15 cellular contexts compared by ENCODE assay signal in the genomic region with DNA sequence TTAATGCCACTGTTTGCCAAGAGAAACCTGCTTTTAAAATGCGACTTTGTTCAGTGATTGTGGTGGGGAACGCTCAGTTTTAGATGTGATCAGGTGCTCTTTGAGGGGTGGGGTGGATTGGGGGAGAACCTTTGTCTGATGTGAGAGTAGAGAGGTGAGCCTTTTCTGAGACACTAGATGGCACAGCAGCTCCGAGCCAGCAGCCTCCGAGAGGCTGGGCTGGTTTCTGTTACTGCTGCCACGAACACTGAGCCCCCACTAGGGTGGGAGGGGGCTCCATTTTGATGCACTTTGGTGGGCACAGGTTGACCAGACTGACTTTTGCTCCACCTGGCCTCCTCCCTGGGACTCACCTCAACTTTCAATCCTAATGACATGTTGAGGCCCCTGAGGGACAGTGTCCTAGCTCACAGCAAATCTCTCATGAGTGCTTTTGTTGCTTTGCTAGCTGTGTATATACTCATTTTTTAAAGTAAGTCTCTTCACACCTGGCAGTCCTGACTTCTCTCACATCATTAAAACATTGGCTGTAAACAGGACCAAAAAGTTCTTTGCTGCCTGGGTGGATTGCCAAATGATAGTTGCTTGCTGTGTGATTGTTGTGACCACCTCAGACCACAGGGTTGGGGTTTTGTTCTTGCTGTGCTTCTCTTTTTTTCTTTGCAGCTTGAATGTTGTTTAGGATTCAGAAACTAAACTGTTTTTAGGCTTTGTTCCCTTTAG.
DNase-seq lines count a peak whose midpoint lies in the region; ATAC-seq and TF ChIP-seq lines count a peak whose summit lies in the region.
"Had no signal": no experiment of that assay in that cellular context is flagged by ENCODE, and none has a peak within 500 bp of the region (broad histone marks: within the 10 kb centered on the region; RNA-seq: fewer than 3 reads in every experiment).

No MANE protein-coding gene starts in this region.

- no peak overlapping the region for H3K27ac ChIP-seq in OCI-LY1 (ENCODE audit: low read depth, low read length, poor library complexity, severe bottlenecking)
- no peak overlapping the region for H3K27ac ChIP-seq in esophagus muscularis mucosa (replicated peaks in 1 of 4)
- H3K27ac ChIP-seq in psoas muscle, result no peak overlapping the region
- H3K27ac ChIP-seq: upper lobe of left lung had no signal

- no peaks in the 10 kb centered on the region for H3K79me2 ChIP-seq in OCI-LY1 (ENCODE audit: insufficient read depth, low read length)

- ATAC-seq in psoas muscle (peak; percentile 79 to 95 (median 88)), HG02610 (IDR thresholded peaks at IDR 0.05; ENCODE audit: unreplicated experiment) (no peak), GM21717 (IDR thresholded peaks at IDR 0.05; ENCODE audit: unreplicated experiment) (no peak)
- no peak for ATAC-seq in activated CD4-positive, CD25-positive, alpha-beta regulatory T cell treated with anti-CD3 and anti-CD28 coated beads, Interleukin-2, amount 50 U/mL, for 24 hours

- TF ChIP-seq POLR2A in esophagus muscularis mucosa (IDR thresholded peaks at IDR 0.05; ENCODE audit: low read depth), result no peak

- no peak for TF ChIP-seq EP300 in esophagus muscularis mucosa (IDR thresholded peaks at IDR 0.05)

- no peak overlapping the region for H3K4me2 ChIP-seq in OCI-LY1 (ENCODE audit: low read length)

- H3K4me3 ChIP-seq in OCI-LY1 (ENCODE audit: low read depth, low read length, poor library complexity, severe bottlenecking), result no peak overlapping the region
- H3K4me3 ChIP-seq in esophagus muscularis mucosa, result no peak overlapping the region
- H3K4me3 ChIP-seq in psoas muscle, result no peak overlapping the region
- H3K4me3 ChIP-seq: MG63, upper lobe of left lung had no signal

- no peak overlapping the region for H2AFZ ChIP-seq in OCI-LY1 (ENCODE audit: low read length)

- no peaks in the 10 kb centered on the region for H3K9me2 ChIP-seq in OCI-LY1 (ENCODE audit: low read depth, low read length)

- 0 out of 2 replicates have a peak, but pooled peaks have one; percentile 6 for TF ChIP-seq CTCF in OCI-LY1 (IDR thresholded peaks at IDR 0.05; ENCODE audit: low read length)
- peak in 2 of 3 experiments; percentile 22 to 32 for TF ChIP-seq CTCF in esophagus muscularis mucosa (IDR thresholded peaks at IDR 0.05)
- peak; percentile 53 for TF ChIP-seq CTCF in psoas muscle (IDR thresholded peaks at IDR 0.05)

- WGBS in esophagus muscularis mucosa, result 67% methylated on average over 5 of the region's 5 CpGs
- WGBS in psoas muscle, 3 donors, result 48 to 55% (median 51%) methylated on average over 5 of the region's 5 CpGs

- H3K36me3 ChIP-seq in OCI-LY1 (ENCODE audit: insufficient read depth, low read length) (no peaks in the 10 kb centered on the region), esophagus muscularis mucosa (peaks cover 0 to 6% (median 0%) of the 10 kb centered on the region in 4 donors), psoas muscle (ENCODE audit: insufficient read depth in 1 of 2, low read depth in 1 of 2) (no peaks in the 10 kb centered on the region)
- H3K36me3 ChIP-seq: MG63 had no signal

- no peak overlapping the region for H3K9ac ChIP-seq in OCI-LY1 (ENCODE audit: low read length)

- H4K20me1 ChIP-seq in OCI-LY1 (ENCODE audit: insufficient read depth, low read length), result no peaks in the 10 kb centered on the region

- no peaks in the 10 kb centered on the region for H3F3A ChIP-seq in OCI-LY1 (ENCODE audit: insufficient read depth, low read length)

- H3K27me3 ChIP-seq in OCI-LY1 (ENCODE audit: insufficient read depth, low read length) (no peaks in the 10 kb centered on the region; the same call in 1 of the 2 replicates), esophagus muscularis mucosa (no peaks in the 10 kb centered on the region), psoas muscle (ENCODE audit: insufficient read depth in 3 of 3, low read length in 2 of 3) (no peaks in the 10 kb centered on the region)
- H3K27me3 ChIP-seq: upper lobe of left lung had no signal

- DNase-seq in DMS79 treated with DMSO at 0.1 percent for 48 hours (lab: John Stamatoyannopoulos, UW) (peak; percentile 26), DMS79 (lab: John Stamatoyannopoulos, UW) (no peak), esophagus muscularis mucosa (ENCODE audit: extremely low spot score) (no peak), psoas muscle (no peak)
- DNase-seq: 8988T; activated CD4-positive, alpha-beta T cell treated with anti-CD3 and anti-CD28 coated beads for 1 hour; central memory CD4-positive, alpha-beta T cell; DMS153; MG63; naive B cell; upper lobe of left lung had no signal

- H3K9me3 ChIP-seq in OCI-LY1 (ENCODE audit: low read length), result no peaks in the 10 kb centered on the region
- no peaks in the 10 kb centered on the region for H3K9me3 ChIP-seq in esophagus muscularis mucosa
- no peaks in the 10 kb centered on the region for H3K9me3 ChIP-seq in psoas muscle
- H3K9me3 ChIP-seq: MG63, upper lobe of left lung had no signal

- intact Hi-C loops in esophagus muscularis mucosa (cut with DNase I) (no loop called here), psoas muscle (cut with DNase I) (loop anchor here (2.0 to 10.0 kb wide), 2 partner anchors 49 to 377 kb away; partner anchors contain the start of gene CDCA7 (in 1 of the 2))

- no peaks in the 10 kb centered on the region for H3K4me1 ChIP-seq in OCI-LY1 (ENCODE audit: insufficient read depth, low read length, severe bottlenecking)
- peaks cover 0 to 10% (median 7%) of the 10 kb centered on the region in 4 donors for H3K4me1 ChIP-seq in esophagus muscularis mucosa
- peaks cover 5% of the 10 kb centered on the region for H3K4me1 ChIP-seq in psoas muscle
- H3K4me1 ChIP-seq: upper lobe of left lung had no signal

Comparison
In these comparisons a context has a peak if more than half of its experiments do, and no peak if none do; other contexts are left out.
1. ATAC-seq: peak in psoas muscle (4 of 4); none in HG02610 (single experiment), GM21717 (single experiment) and activated CD4-positive, CD25-positive, alpha-beta regulatory T cell treated with anti-CD3 and anti-CD28 coated beads, Interleukin-2, amount 50 U/mL, for 24 hours (0 of 2).
2. Peak in every context shown above with its lines, with median percentiles within 50 percentile points of each other: CTCF ChIP-seq.